ENCODE assay signal across 1 cellular context in genomic region chr20:51372176-51372803, GRCh38.
TF ChIP-seq lines count a peak whose summit lies in the region.

No MANE protein-coding gene starts in this region.

TF ChIP-seq in GM23338, 12 proteins besides CTCF, POLR2A, EP300 and RAD21:
- TF ChIP-seq ZNF462 (CRISPR knock-in tag; IDR thresholded peaks at IDR 0.05): no peak
- TF ChIP-seq EZH2 (IDR thresholded peaks at IDR 0.05; ENCODE audit: low read depth, unreplicated experiment): no peak
- TF ChIP-seq ZNF114 (CRISPR knock-in tag; IDR thresholded peaks at IDR 0.05): no peak
- no peak for TF ChIP-seq ZNF331 (CRISPR knock-in tag; IDR thresholded peaks at IDR 0.05; ENCODE audit: low read depth)
- no peak for TF ChIP-seq NANOG (IDR thresholded peaks at IDR 0.05; ENCODE audit: borderline replicate concordance)
- TF ChIP-seq REST (IDR thresholded peaks at IDR 0.05; ENCODE audit: unreplicated experiment): no peak
- TF ChIP-seq POLR2AphosphoS5 (IDR thresholded peaks at IDR 0.05; ENCODE audit: low read depth): no peak
- no peak for TF ChIP-seq ETS1 (IDR thresholded peaks at IDR 0.05)
- no peak for TF ChIP-seq STAT1 (IDR thresholded peaks at IDR 0.05; ENCODE audit: unreplicated experiment)
- TF ChIP-seq JUNB (IDR thresholded peaks at IDR 0.05; ENCODE audit: unreplicated experiment): no peak
- no peak for TF ChIP-seq EZH2phosphoT487 (IDR thresholded peaks at IDR 0.05; ENCODE audit: unreplicated experiment)
- TF ChIP-seq CREB1 (CRISPR knock-in tag; IDR thresholded peaks at IDR 0.05; ENCODE audit: low read depth): no peak
TF ChIP-seq in GM23338: peak in this region for 0.
